Comparison of ENCODE assay signal across 1 cellular context in genomic region chr18:2880473-2880872, GRCh38.
TF ChIP-seq lines count a peak whose summit lies in the region.

No MANE protein-coding gene starts in this region.

TF ChIP-seq in GM23338, 12 proteins besides CTCF, POLR2A, EP300 and RAD21 (continued from another document):
- TF ChIP-seq EZH2phosphoT487 (IDR thresholded peaks at IDR 0.05; ENCODE audit: unreplicated experiment) (no peak), ZNF462 (CRISPR knock-in tag; IDR thresholded peaks at IDR 0.05) (no peak), ZNF114 (CRISPR knock-in tag; IDR thresholded peaks at IDR 0.05) (no peak), REST (IDR thresholded peaks at IDR 0.05; ENCODE audit: unreplicated experiment) (no peak), EZH2 (IDR thresholded peaks at IDR 0.05; ENCODE audit: low read depth, unreplicated experiment) (no peak), ZNF331 (CRISPR knock-in tag; IDR thresholded peaks at IDR 0.05; ENCODE audit: low read depth) (no peak), NANOG (IDR thresholded peaks at IDR 0.05; ENCODE audit: borderline replicate concordance) (no peak), STAT1 (IDR thresholded peaks at IDR 0.05; ENCODE audit: unreplicated experiment) (no peak)
TF ChIP-seq in GM23338: peak in this region for 0.
